In genomic region chr1:153991806-153992205, GRCh38 we compare ENCODE assay signal across 9 cellular contexts. TPM values are rescaled to one million over a fixed set of nuclear protein-coding genes. Genes with fewer than 3 reads are reported as not detected.
DNase-seq lines count a peak whose midpoint lies in the region; ATAC-seq and TF ChIP-seq lines count a peak whose summit lies in the region.
"Had no signal": no experiment of that assay in that cellular context is flagged by ENCODE, and none has a peak within 500 bp of the region (broad histone marks: within the 10 kb centered on the region; RNA-seq: fewer than 3 reads in every experiment).

No MANE protein-coding gene starts in this region.

- peak overlapping the region; percentile 77 for H3K4me2 ChIP-seq in OCI-LY7 (ENCODE audit: low read length)

- intact Hi-C loops in OCI-LY7 (cut with micrococcal nuclease; ENCODE audit: unreplicated experiment), result no loop called here

- CTCF ChIA-PET in CD8-positive, alpha-beta memory T cell (lab: Charles Lee), result interaction anchor here (1.4 to 9.1 kb wide), 2 partner anchors 9 to 194 kb away, joined by 3 to 94 read pairs; no protein-coding TSS in a partner anchor
- CTCF ChIA-PET in OCI-LY7 (lab: Charles Lee; ENCODE audit: unreplicated experiment), result interaction anchor here (0.5 kb wide), 1 partner anchor 496 kb away, joined by 3 read pairs; no protein-coding TSS in a partner anchor

- peaks cover 5% of the 10 kb centered on the region; the same call in 1 of the 2 replicates for H4K20me1 ChIP-seq in OCI-LY7 (ENCODE audit: insufficient read depth, low read length)

- peak overlapping the region; percentile 96 for H3K27ac ChIP-seq in CD8-positive, alpha-beta memory T cell (ENCODE audit: low read depth, low read length)
- H3K27ac ChIP-seq in OCI-LY7 (ENCODE audit: low read depth, low read length, poor library complexity, severe bottlenecking) (peak overlapping the region; percentile 62), endodermal cell (ENCODE audit: low read depth, low read length) (no peak overlapping the region)

- BruUV-seq in OCI-LY7 (replicated peaks; lab: Mats Ljungman, UMichigan), result no TSS peak

- H3K27me3 Mint-ChIP-seq in CD8-positive, alpha-beta memory T cell, result peaks cover 0 to 3% of the 10 kb centered on the region in 2 donors
- no peaks in the 10 kb centered on the region for H3K27me3 Mint-ChIP-seq in endodermal cell (ENCODE audit: insufficient read depth)
- no peaks in the 10 kb centered on the region for H3K27me3 Mint-ChIP-seq in osteocyte (ENCODE audit: unreplicated experiment)

- H3K4me3 Mint-ChIP-seq in CD8-positive, alpha-beta memory T cell, result peak overlapping the region; percentile 91 to 100 (median 97)
- H3K4me3 Mint-ChIP-seq in endodermal cell, result peak overlapping the region; percentile 95
- peak overlapping the region; percentile 93 for H3K4me3 Mint-ChIP-seq in osteocyte (ENCODE audit: unreplicated experiment)

- no peaks in the 10 kb centered on the region for H3K9me2 ChIP-seq in OCI-LY7 (ENCODE audit: insufficient read depth, low read length)

- H3K36me3 Mint-ChIP-seq in CD8-positive, alpha-beta memory T cell, result peaks cover 14 to 49% (median 18%) of the 10 kb centered on the region in 3 donors
- H3K36me3 Mint-ChIP-seq in endodermal cell (ENCODE audit: low read depth), result peaks cover 45% of the 10 kb centered on the region
- peaks cover 30% of the 10 kb centered on the region for H3K36me3 Mint-ChIP-seq in osteocyte (ENCODE audit: unreplicated experiment)

- H3K4me1 Mint-ChIP-seq in CD8-positive, alpha-beta memory T cell, result peaks cover 30 to 52% (median 48%) of the 10 kb centered on the region in 3 donors
- peaks cover 11% of the 10 kb centered on the region for H3K4me1 Mint-ChIP-seq in endodermal cell
- H3K4me1 Mint-ChIP-seq in osteocyte (ENCODE audit: unreplicated experiment), result peaks cover 24% of the 10 kb centered on the region

- peak in 1 of 5 donors; percentile 8 for DNase-seq in CD8-positive, alpha-beta memory T cell
- DNase-seq in OCI-LY7 (ENCODE audit: low spot score) (no peak), endodermal cell (no peak), osteocyte (ENCODE audit: extremely low spot score, unreplicated experiment) (no peak), mesenteric fat pad (ENCODE audit: low spot score) (no peak), T-helper 9 cell (no peak)
- DNase-seq: NCI-H2107 had no signal

- TF ChIP-seq CTCF in OCI-LY7 (conservative IDR thresholded peaks at IDR 0.05; ENCODE audit: low read length) (no peak), endodermal cell (conservative IDR thresholded peaks at IDR 0.05) (no peak), osteocyte (IDR thresholded peaks at IDR 0.05) (no peak)

- WGBS in endodermal cell (ENCODE audit: insufficient coverage in 1 of 2, insufficient read length in 1 of 2), 2 experiments, result 93 to 100% methylated on average over 1 to 2 of the region's 2 CpGs

- H3K36me3 ChIP-seq in CD8-positive, alpha-beta memory T cell (ENCODE audit: insufficient read depth, low read length), result peaks cover 35% of the 10 kb centered on the region
- H3K36me3 ChIP-seq in OCI-LY7 (ENCODE audit: insufficient read depth, low read length) (peaks cover 58% of the 10 kb centered on the region), endodermal cell (ENCODE audit: control insufficient read depth, insufficient read depth, low read length) (peaks cover 45% of the 10 kb centered on the region)

- H3K9me3 Mint-ChIP-seq in CD8-positive, alpha-beta memory T cell, result peaks cover 0 to 2% (median 0%) of the 10 kb centered on the region in 5 donors
- H3K9me3 Mint-ChIP-seq in endodermal cell (peaks cover 4% of the 10 kb centered on the region), osteocyte (ENCODE audit: unreplicated experiment) (peaks cover 3% of the 10 kb centered on the region)

- peak overlapping the region; percentile 79 for H3K4me3 ChIP-seq in CD8-positive, alpha-beta memory T cell (ENCODE audit: low read length)
- H3K4me3 ChIP-seq in OCI-LY7 (ENCODE audit: low read depth, low read length, poor library complexity, severe bottlenecking) (peak overlapping the region; percentile 81), endodermal cell (ENCODE audit: low read length) (peak overlapping the region; percentile 99)

- H2AFZ ChIP-seq in OCI-LY7 (ENCODE audit: low read length), result no peak overlapping the region

- peak overlapping the region; percentile 93 to 100 (median 100) for H3K27ac Mint-ChIP-seq in CD8-positive, alpha-beta memory T cell
- peak overlapping the region; percentile 99 for H3K27ac Mint-ChIP-seq in endodermal cell
- peak overlapping the region; percentile 98 for H3K27ac Mint-ChIP-seq in osteocyte (ENCODE audit: unreplicated experiment)

- no peak for ATAC-seq in HG02588 (IDR thresholded peaks at IDR 0.05; ENCODE audit: unreplicated experiment)
- no peak for ATAC-seq in GM18873 (IDR thresholded peaks at IDR 0.05; ENCODE audit: low FRiP score, unreplicated experiment)

- POLR2A ChIA-PET in CD8-positive, alpha-beta memory T cell (lab: Charles Lee), result interaction anchor here (0.5 to 2.4 kb wide), 9 partner anchors 10 to 358 kb away, joined by 3 to 46 read pairs (median 9); partner anchors contain the start of genes CHTOP, CREB3L4, GATAD2B and JTB
- POLR2A ChIA-PET in OCI-LY7 (lab: Charles Lee), result interaction anchor here (0.6 to 0.7 kb wide), 2 partner anchors 157 to 194 kb away, joined by 3 to 4 read pairs; no protein-coding TSS in a partner anchor

- peaks cover 38% of the 10 kb centered on the region for H3K4me1 ChIP-seq in CD8-positive, alpha-beta memory T cell (ENCODE audit: insufficient read depth, low read length)
- H3K4me1 ChIP-seq in OCI-LY7 (ENCODE audit: insufficient read depth, low read length, poor library complexity, severe bottlenecking) (peaks cover 39% of the 10 kb centered on the region), endodermal cell (ENCODE audit: control insufficient read depth, insufficient read depth, low read length) (no peaks in the 10 kb centered on the region)

- peaks cover 27% of the 10 kb centered on the region for H3K79me2 ChIP-seq in OCI-LY7 (ENCODE audit: insufficient read depth, low read depth, low read length)

- peak overlapping the region; percentile 94 for H3K9ac ChIP-seq in endodermal cell (ENCODE audit: extremely low read depth, low read length, poor library complexity, severe bottlenecking)

- H3K9me3 ChIP-seq in CD8-positive, alpha-beta memory T cell (ENCODE audit: low read length), result no peaks in the 10 kb centered on the region
- H3K9me3 ChIP-seq in OCI-LY7 (ENCODE audit: low read length) (no peaks in the 10 kb centered on the region; the same call in 1 of the 2 replicates), endodermal cell (ENCODE audit: control insufficient read depth, low read length) (no peaks in the 10 kb centered on the region)

- H3K27me3 ChIP-seq in CD8-positive, alpha-beta memory T cell (ENCODE audit: insufficient read depth, low read length, poor library complexity, severe bottlenecking), result no peaks in the 10 kb centered on the region
- no peaks in the 10 kb centered on the region for H3K27me3 ChIP-seq in endodermal cell (ENCODE audit: control insufficient read depth, insufficient read depth, low read length, poor library complexity, severe bottlenecking)

RNA-seq across cellular contexts. Expression of gene RPS27, which starts 1.2 kb away (rescaled TPM):
- total RNA-seq in CD8-positive, alpha-beta memory T cell, result 1,000 to 10,000 TPM; 1,959 to 2,149 TPM
- polyA plus RNA-seq in CD8-positive, alpha-beta memory T cell, result 20,406 TPM
- 4,465 and 5,738 TPM in 2 replicates for total RNA-seq in OCI-LY7 (2014; rRNA removed; shearing (Covaris generic))
- total RNA-seq in OCI-LY7 (2022) (2,833 and 3,163 TPM in 2 replicates), endodermal cell (1,000 to 10,000 TPM; 1,800 to 2,084 TPM), osteocyte (1,646 and 1,797 TPM in 2 replicates), mesenteric fat pad (1,095 TPM)
- polyA plus RNA-seq in endodermal cell (2013, experiment 1 of 2), result 7,314 TPM
- 7,010 TPM for polyA plus RNA-seq in endodermal cell (2013, experiment 2 of 2)

RNA-seq across cellular contexts. Expression of gene RAB13, which starts 5.7 kb away (rescaled TPM):
- total RNA-seq in CD8-positive, alpha-beta memory T cell, result 1 to 10 TPM; 9.0 to 9.5 TPM
- not detected for polyA plus RNA-seq in CD8-positive, alpha-beta memory T cell
- 0.16 and 0.72 TPM in 2 replicates for total RNA-seq in OCI-LY7 (2014; rRNA removed; shearing (Covaris generic))
- total RNA-seq in OCI-LY7 (2022) (0.89 and 1.3 TPM in 2 replicates), endodermal cell (10 to 100 TPM; 80.3 to 97.1 TPM), osteocyte (153 and 162 TPM in 2 replicates), mesenteric fat pad (144 TPM)
- 83.7 TPM for polyA plus RNA-seq in endodermal cell (2013, experiment 1 of 2)
- 82.5 TPM for polyA plus RNA-seq in endodermal cell (2013, experiment 2 of 2)

RNA-seq across cellular contexts. Expression of gene JTB, which starts 14.3 kb away (rescaled TPM):
- 100 to 1,000 TPM; 232 to 239 TPM for total RNA-seq in CD8-positive, alpha-beta memory T cell
- 351 TPM for polyA plus RNA-seq in CD8-positive, alpha-beta memory T cell
- 169 and 178 TPM in 2 replicates for total RNA-seq in OCI-LY7 (2014; rRNA removed; shearing (Covaris generic))
- total RNA-seq in OCI-LY7 (2022), result 107 and 124 TPM in 2 replicates
- 10 to 100 TPM; 63.6 to 72.8 TPM for total RNA-seq in endodermal cell
- 79.1 TPM for polyA plus RNA-seq in endodermal cell (2013, experiment 1 of 2)
- polyA plus RNA-seq in endodermal cell (2013, experiment 2 of 2), result 74.1 TPM
- total RNA-seq in osteocyte, result 138 and 143 TPM in 2 replicates
- 102 TPM for total RNA-seq in mesenteric fat pad

RNA-seq across cellular contexts. Expression of gene CREB3L4, which starts 24.1 kb away (rescaled TPM):
- 10 to 100 TPM in 1 of 2 experiments, 1 to 10 TPM in 1; 10.0 to 10.1 TPM for total RNA-seq in CD8-positive, alpha-beta memory T cell
- polyA plus RNA-seq in CD8-positive, alpha-beta memory T cell, result 5.3 TPM
- total RNA-seq in OCI-LY7 (2014; rRNA removed; shearing (Covaris generic)), result 17.0 and 17.4 TPM in 2 replicates
- 28.2 and 32.0 TPM in 2 replicates for total RNA-seq in OCI-LY7 (2022)
- total RNA-seq in endodermal cell, result 10 to 100 TPM; 15.6 to 23.9 TPM
- polyA plus RNA-seq in endodermal cell (2013, experiment 1 of 2), result 24.4 TPM
- 22.3 TPM for polyA plus RNA-seq in endodermal cell (2013, experiment 2 of 2)
- 9.3 and 11.1 TPM in 2 replicates for total RNA-seq in osteocyte
- total RNA-seq in mesenteric fat pad, result 5.1 TPM

RNA-seq across cellular contexts. Expression of gene SLC39A1, which starts 28.5 kb away (rescaled TPM):
- total RNA-seq in CD8-positive, alpha-beta memory T cell, result 10 to 100 TPM; 85.5 to 88.2 TPM
- 39.2 TPM for polyA plus RNA-seq in CD8-positive, alpha-beta memory T cell
- 44.2 and 45.5 TPM in 2 replicates for total RNA-seq in OCI-LY7 (2014; rRNA removed; shearing (Covaris generic))
- 32.7 and 41.6 TPM in 2 replicates for total RNA-seq in OCI-LY7 (2022)
- total RNA-seq in endodermal cell, result 100 to 1,000 TPM; 129 to 154 TPM
- polyA plus RNA-seq in endodermal cell (2013, experiment 1 of 2), result 97.1 TPM
- 96.8 TPM for polyA plus RNA-seq in endodermal cell (2013, experiment 2 of 2)
- total RNA-seq in osteocyte, result 93.2 and 95.3 TPM in 2 replicates
- total RNA-seq in mesenteric fat pad, result 92.2 TPM

Comparison
In these comparisons a context has a peak if more than half of its experiments do, and no peak if none do; other contexts are left out.
1. RNA of gene RAB13, which starts 5.7 kb away (total RNA-seq): 153 to 162 TPM in osteocyte, 144 TPM in mesenteric fat pad (single experiment) and 80.3 to 97.1 TPM in endodermal cell; 9.0 to 9.5 TPM in CD8-positive, alpha-beta memory T cell and 0.16 to 1.3 TPM in OCI-LY7; every median in the first group is over 4 times any median in the second.
2. Peak in every context shown above with its lines, with median percentiles within 50 percentile points of each other: H3K4me3 ChIP-seq, H3K27ac Mint-ChIP-seq and H3K4me3 Mint-ChIP-seq.